In genomic region chr1:43974443-43975248, GRCh38 we compare ENCODE assay signal across 1 cellular context.
A peak's percentile ranks its signal among the peaks of the same experiment; 100 is the strongest.
TF ChIP-seq lines count a peak whose summit lies in the region.

Gene ATP6V0B (plus strand): TSS chr1:43974960. CDS start chr1:43975041, 81 bp downstream.

TF ChIP-seq in GM12878, 131 proteins besides CTCF, POLR2A, EP300 and RAD21 (continued from another document and continues in another):
- TF ChIP-seq ZBTB40 (IDR thresholded peaks at IDR 0.05; ENCODE audit: borderline replicate concordance) (peak; percentile 37; the same call in 1 of the 2 replicates), PAX5 (IDR thresholded peaks at IDR 0.05; ENCODE audit: borderline replicate concordance, low read depth, low read length) (0 out of 2 replicates have a peak, but pooled peaks have one; percentile 71), SP1 (IDR thresholded peaks at IDR 0.05; ENCODE audit: low read depth, low read length) (peak; percentile 47), POU2F2 (IDR thresholded peaks at IDR 0.05; ENCODE audit: borderline replicate concordance, low read depth, low read length) (0 out of 3 replicates have a peak, but pooled peaks have one; percentile 46), NRF1 (conservative IDR thresholded peaks at IDR 0.05; ENCODE audit: low read depth, low read length) (peak; percentile 8; the same call in 1 of the 2 replicates), TCF7 (IDR thresholded peaks at IDR 0.05; ENCODE audit: borderline replicate concordance) (no peak), ZSCAN29 (IDR thresholded peaks at IDR 0.05) (no peak), MEF2A (IDR thresholded peaks at IDR 0.05; ENCODE audit: insufficient read depth, low read depth, low read length) (no peak), BRCA1 (IDR thresholded peaks at IDR 0.05; ENCODE audit: low read depth, low read length) (no peak), NBN (IDR thresholded peaks at IDR 0.05) (peak; percentile 44), SMAD5 (IDR thresholded peaks at IDR 0.05; ENCODE audit: low read depth) (peak; percentile 70; the same call in 1 of the 2 replicates), PRDM15 (CRISPR knock-in tag; IDR thresholded peaks at IDR 0.05) (peak; percentile 62), SMARCA5 (IDR thresholded peaks at IDR 0.05) (peak; percentile 67), LARP7 (IDR thresholded peaks at IDR 0.05) (peak; percentile 83), CEBPB (IDR thresholded peaks at IDR 0.05; ENCODE audit: borderline replicate concordance in 1 of 2, low read depth in 2 of 2, low read length in 2 of 2) (no peak), SPI1 (IDR thresholded peaks at IDR 0.05; ENCODE audit: borderline replicate concordance, insufficient read depth, low read depth, low read length) (no peak), BCLAF1 (IDR thresholded peaks at IDR 0.05) (no peak), RELA (IDR thresholded peaks at IDR 0.05; ENCODE audit: borderline replicate concordance, partially characterized antibody) (peak; percentile 95), BMI1 (IDR thresholded peaks at IDR 0.05; ENCODE audit: borderline replicate concordance) (no peak), SREBF2 (IDR thresholded peaks at IDR 0.05; ENCODE audit: low read length) (no peak), SIX5 (IDR thresholded peaks at IDR 0.05; ENCODE audit: low read depth, low read length, severe bottlenecking) (peak; percentile 86), PBX3 (IDR thresholded peaks at IDR 0.05; ENCODE audit: insufficient replicate concordance, low read depth, low read length) (no peak), IKZF2 (IDR thresholded peaks at IDR 0.05) (no peak), ETV6 (conservative IDR thresholded peaks at IDR 0.05 in 1 of 2, IDR thresholded peaks at IDR 0.05 in 1 of 2; ENCODE audit: borderline replicate concordance in 1 of 2, low read depth in 1 of 2) (no peak), EZH2 (IDR thresholded peaks at IDR 0.05; ENCODE audit: borderline replicate concordance, control insufficient read depth, low read depth, low read length) (no peak), CEBPZ (IDR thresholded peaks at IDR 0.05; ENCODE audit: low read depth, low read length) (no peak), MTA2 (IDR thresholded peaks at IDR 0.05; ENCODE audit: low read depth) (no peak), RAD51 (IDR thresholded peaks at IDR 0.05) (peak; percentile 99), TCF3 (IDR thresholded peaks at IDR 0.05; ENCODE audit: borderline replicate concordance, insufficient read depth, low read depth, low read length) (peak; percentile 11; the same call in 1 of the 2 replicates), SKIL (IDR thresholded peaks at IDR 0.05; ENCODE audit: low read depth, poor library complexity, severe bottlenecking) (no peak), YBX1 (IDR thresholded peaks at IDR 0.05) (no peak), SUZ12 (IDR thresholded peaks at IDR 0.05; ENCODE audit: unreplicated experiment) (no peak), GATAD2B (conservative IDR thresholded peaks at IDR 0.05; ENCODE audit: low read depth) (peak; percentile 83), SREBF1 (IDR thresholded peaks at IDR 0.05; ENCODE audit: low read length) (peak; percentile 83), E4F1 (IDR thresholded peaks at IDR 0.05; ENCODE audit: borderline replicate concordance, partially characterized antibody) (no peak), NR2F1 (conservative IDR thresholded peaks at IDR 0.05) (peak; percentile 74), MAX (IDR thresholded peaks at IDR 0.05; ENCODE audit: low read depth, low read length) (peak; percentile 97), CHD1 (IDR thresholded peaks at IDR 0.05; ENCODE audit: low read depth, low read length) (no peak), CBFB (IDR thresholded peaks at IDR 0.05; ENCODE audit: low read depth) (peak; percentile 87)
